Comparison of ENCODE assay signal across 18 cellular contexts in the genomic region with DNA sequence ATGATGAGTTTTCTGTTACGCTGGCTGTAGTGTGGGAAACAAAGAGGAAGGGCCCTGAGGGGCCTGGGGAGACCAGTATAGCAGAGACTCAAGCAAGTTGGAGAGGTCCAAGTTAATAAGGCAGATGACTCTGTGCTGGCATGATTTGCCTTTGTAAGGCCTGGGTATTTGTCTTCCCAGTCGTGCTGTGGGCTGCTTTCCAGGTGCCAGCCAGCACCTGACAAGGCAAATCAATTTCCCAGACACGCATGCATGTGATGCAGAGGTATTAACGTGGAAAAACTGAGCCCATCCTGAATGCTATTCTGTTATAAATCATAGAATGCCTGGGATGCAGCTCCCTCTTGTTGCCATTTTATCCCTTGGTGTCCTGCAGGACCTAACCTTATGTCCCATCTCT.
DNase-seq lines count a peak whose midpoint lies in the region; ATAC-seq and TF ChIP-seq lines count a peak whose summit lies in the region.
"Had no signal": no experiment of that assay in that cellular context is flagged by ENCODE, and none has a peak within 500 bp of the region (broad histone marks: within the 10 kb centered on the region; RNA-seq: fewer than 3 reads in every experiment).

No MANE protein-coding gene starts in this region.

- H4K20me1 ChIP-seq in GM23248 (ENCODE audit: insufficient read depth), result no peaks in the 10 kb centered on the region
- H4K20me1 ChIP-seq: BLaER1 had no signal

- TF ChIP-seq POLR2A in body of pancreas (IDR thresholded peaks at IDR 0.05), result no peak

- H3K79me2 ChIP-seq in GM23248 (ENCODE audit: insufficient read depth), result no peaks in the 10 kb centered on the region

- H3K4me3 Mint-ChIP-seq in nephron progenitor cell, result no peak overlapping the region
- H3K4me3 Mint-ChIP-seq: CD14-positive monocyte; CD4-positive, alpha-beta memory T cell; H9; IgD-negative memory B cell had no signal

- H3K27me3 ChIP-seq in body of pancreas, result no peaks in the 10 kb centered on the region
- no peaks in the 10 kb centered on the region for H3K27me3 ChIP-seq in GM23248 (replicated peaks; ENCODE audit: insufficient read depth)
- H3K27me3 ChIP-seq: BLaER1 had no signal

- peaks cover 4% of the 10 kb centered on the region for H3K27me3 Mint-ChIP-seq in nephron progenitor cell (ENCODE audit: low read depth, poor library complexity)

- no peaks in the 10 kb centered on the region for H3K36me3 Mint-ChIP-seq in nephron progenitor cell (ENCODE audit: low read depth)
- H3K36me3 Mint-ChIP-seq: CD14-positive monocyte; CD4-positive, alpha-beta memory T cell; IgD-negative memory B cell had no signal

- H3K4me1 ChIP-seq in body of pancreas (peaks cover 15% of the 10 kb centered on the region), GM23248 (ENCODE audit: insufficient read depth) (no peaks in the 10 kb centered on the region)
- H3K4me1 ChIP-seq: BLaER1 had no signal

- WGBS in body of pancreas, 2 donors, result 32 to 35% methylated on average over 4 of the region's 4 CpGs
- 54 to 60% methylated on average over 4 of the region's 4 CpGs for WGBS in GM23248 (ENCODE audit: low coverage in 1 of 2, low lambda C conversion rate in 2 of 2, missing lambda C conversion rate in 2 of 2), 2 experiments

- H3K9me3 ChIP-seq in body of pancreas (no peaks in the 10 kb centered on the region), GM23248 (ENCODE audit: low read depth) (no peaks in the 10 kb centered on the region)
- H3K9me3 ChIP-seq: BLaER1 had no signal

- peaks cover 3% of the 10 kb centered on the region for H3K9me3 Mint-ChIP-seq in nephron progenitor cell

- in situ Hi-C loops in GM23248 (cut with MboI), result no loop called here

- ATAC-seq in body of pancreas, result no peak
- ATAC-seq: GM12878 had no signal

- no peaks in the 10 kb centered on the region for H3K36me3 ChIP-seq in body of pancreas (replicated peaks in 1 of 2; ENCODE audit: insufficient read depth in 1 of 2, low read depth in 2 of 2)
- H3K36me3 ChIP-seq in GM23248 (ENCODE audit: low read depth), result no peaks in the 10 kb centered on the region
- H3K36me3 ChIP-seq: BLaER1 had no signal

- H3K27ac Mint-ChIP-seq in nephron progenitor cell, result peak overlapping the region; percentile 5
- H3K27ac Mint-ChIP-seq: CD14-positive monocyte; CD4-positive, alpha-beta memory T cell; IgD-negative memory B cell had no signal

- H3K4me3 ChIP-seq in body of pancreas (no peak overlapping the region), GM23248 (no peak overlapping the region)
- H3K4me3 ChIP-seq: BLaER1, GM12878 had no signal

- intact Hi-C loops in body of pancreas (cut with DNase I), result no loop called here

- no peak overlapping the region for H3K9ac ChIP-seq in GM23248
- H3K9ac ChIP-seq: BLaER1 had no signal

- TF ChIP-seq CTCF in body of pancreas (IDR thresholded peaks at IDR 0.05) (no peak), nephron progenitor cell (IDR thresholded peaks at IDR 0.05) (no peak)

- no peak overlapping the region for H3K4me2 ChIP-seq in GM23248 (ENCODE audit: unreplicated experiment)
- H3K4me2 ChIP-seq: BLaER1 had no signal

- H3K9me2 ChIP-seq in GM23248 (ENCODE audit: insufficient read depth), result no peaks in the 10 kb centered on the region

- peaks cover 6% of the 10 kb centered on the region for H3K4me1 Mint-ChIP-seq in nephron progenitor cell
- H3K4me1 Mint-ChIP-seq: CD14-positive monocyte; CD4-positive, alpha-beta memory T cell; IgD-negative memory B cell had no signal

- H2AFZ ChIP-seq in GM23248, result no peak overlapping the region

- DNase-seq in NCI-H345 (lab: John Stamatoyannopoulos, UW), result peak; percentile 1
- DNase-seq in NCI-H345 treated with DMSO at 0.1 percent for 48 hours (lab: John Stamatoyannopoulos, UW; ENCODE audit: unreplicated experiment), result no peak
- DNase-seq in body of pancreas, result peak; percentile 23 to 64 (median 24)
- DNase-seq in nephron progenitor cell, result no peak
- no peak for DNase-seq in NCI-H2107 (lab: John Stamatoyannopoulos, UW)
- DNase-seq in GM23248, result no peak
- DNase-seq in germinal center (ENCODE audit: low spot score), result no peak
- DNase-seq: 8988T; CD4-positive, alpha-beta memory T cell; DMS 273 treated with DMSO at 0.1 percent for 48 hours; DMS53; DND-41; EL; H9 had no signal

- no peaks in the 10 kb centered on the region for H3F3A ChIP-seq in GM23248 (ENCODE audit: insufficient read depth)

- no peak overlapping the region for H3K27ac ChIP-seq in body of pancreas
- H3K27ac ChIP-seq in GM23248, result no peak overlapping the region
- H3K27ac ChIP-seq: BLaER1 had no signal

Comparison
In these comparisons a context has a peak if more than half of its experiments do, and no peak if none do; other contexts are left out.
1. DNase-seq: peak in NCI-H345 (single experiment) and body of pancreas (4 of 4); none in NCI-H345 treated with DMSO at 0.1 percent for 48 hours (single experiment), nephron progenitor cell (single experiment), NCI-H2107 (single experiment), GM23248 (single experiment) and germinal center (single experiment).